In genomic region chr7:94351703-94352102, GRCh38 we compare ENCODE assay signal across 23 cellular contexts. TPM values are rescaled to one million over a fixed set of nuclear protein-coding genes. Genes with fewer than 3 reads are reported as not detected.
"Had no signal": no experiment of that assay in that cellular context is flagged by ENCODE, and none has a peak within 500 bp of the region (broad histone marks: within the 10 kb centered on the region; RNA-seq: fewer than 3 reads in every experiment).

No MANE protein-coding gene starts in this region.

- H3K4me1 Mint-ChIP-seq: activated T-helper 17 cell treated with anti-CD3 and anti-CD28 coated beads, Interleukin-2, amount 50 U/mL, for 72 hours; stimulated activated naive CD8-positive, alpha-beta T cell treated with anti-CD3 and anti-CD28 coated beads, Interleukin-15, amount 100 ng/mL, for 72 hours had no signal

- H3K27me3 Mint-ChIP-seq: stimulated activated naive CD8-positive, alpha-beta T cell treated with anti-CD3 and anti-CD28 coated beads, Interleukin-15, amount 100 ng/mL, for 72 hours had no signal

- H3K4me1 ChIP-seq: adrenal gland, pancreas had no signal

- H3K9me3 ChIP-seq: adrenal gland, ascending aorta, neutrophil, pancreas, suprapubic skin, tibial nerve had no signal

- H3K36me3 ChIP-seq: adrenal gland, ascending aorta, brain microvascular endothelial cell, neutrophil, pancreas, suprapubic skin, tibial nerve had no signal

- H3K27ac ChIP-seq: adrenal gland, ascending aorta, brain microvascular endothelial cell, neutrophil, pancreas, suprapubic skin, tibial nerve had no signal

- H3K4me3 Mint-ChIP-seq: activated naive CD8-positive, alpha-beta T cell; activated T-helper 17 cell treated with anti-CD3 and anti-CD28 coated beads, Interleukin-2, amount 50 U/mL, for 72 hours; natural killer cell treated with Interleukin-12 subunit alpha and Interleukin-12 subunit beta and Interleukin-15 and Interleukin-18, amount 100 ng/mL, for 72 hours; stimulated activated naive CD8-positive, alpha-beta T cell treated with anti-CD3 and anti-CD28 coated beads, Interleukin-15, amount 100 ng/mL, for 72 hours had no signal

- H3K4me3 ChIP-seq: adrenal gland, ascending aorta, lung, pancreas, suprapubic skin, tibial nerve had no signal

- H3K36me3 Mint-ChIP-seq: activated naive CD8-positive, alpha-beta T cell; natural killer cell treated with Interleukin-12 subunit alpha and Interleukin-12 subunit beta and Interleukin-15 and Interleukin-18, amount 100 ng/mL, for 72 hours had no signal

- ATAC-seq: activated T-helper 17 cell treated with anti-CD3 and anti-CD28 coated beads, Interleukin-2, amount 50 U/mL, for 72 hours; left lobe of liver; natural killer cell treated with Interleukin-12 subunit alpha and Interleukin-12 subunit beta and Interleukin-15 and Interleukin-18, amount 100 ng/mL, for 72 hours; pancreas; right cardiac atrium; stimulated activated naive CD8-positive, alpha-beta T cell treated with anti-CD3 and anti-CD28 coated beads, Interleukin-15, amount 100 ng/mL, for 72 hours had no signal

- DNase-seq: activated naive CD4-positive, alpha-beta T cell; activated T-cell treated with anti-CD3 and anti-CD28 coated beads, Interleukin-2, amount 50 U/mL, for 1 hour; adrenal gland; brain microvascular endothelial cell; caudate nucleus; dermis blood vessel endothelial cell; effector CD8-positive, alpha-beta T cell; foreskin melanocyte; midbrain; pancreas; right cardiac atrium; stimulated activated CD4-positive, alpha-beta T cell treated with anti-CD3 and anti-CD28 coated beads, Interleukin-4, amount 100 ng/mL, for 4 hours; stimulated activated naive CD8-positive, alpha-beta T cell treated with anti-CD3 and anti-CD28 coated beads, Interleukin-15, amount 100 ng/mL, for 72 hours; T-helper 9 cell had no signal

- FAIRE-seq: pancreas had no signal

- H3K9me3 Mint-ChIP-seq: natural killer cell treated with Interleukin-12 subunit alpha and Interleukin-12 subunit beta and Interleukin-15 and Interleukin-18, amount 100 ng/mL, for 72 hours; stimulated activated naive CD8-positive, alpha-beta T cell treated with anti-CD3 and anti-CD28 coated beads, Interleukin-15, amount 100 ng/mL, for 72 hours had no signal

- H3K27ac Mint-ChIP-seq: activated naive CD8-positive, alpha-beta T cell; activated T-helper 17 cell treated with anti-CD3 and anti-CD28 coated beads, Interleukin-2, amount 50 U/mL, for 72 hours; natural killer cell treated with Interleukin-12 subunit alpha and Interleukin-12 subunit beta and Interleukin-15 and Interleukin-18, amount 100 ng/mL, for 72 hours; stimulated activated naive CD8-positive, alpha-beta T cell treated with anti-CD3 and anti-CD28 coated beads, Interleukin-15, amount 100 ng/mL, for 72 hours had no signal

- H3K27me3 ChIP-seq: adrenal gland, ascending aorta, brain microvascular endothelial cell, pancreas, suprapubic skin, tibial nerve had no signal

RNA-seq across cellular contexts. Expression of gene COL1A2, which starts 43.0 kb away (rescaled TPM):
- total RNA-seq: activated T-helper 17 cell treated with anti-CD3 and anti-CD28 coated beads, Interleukin-2, amount 50 U/mL, for 72 hours; natural killer cell treated with Interleukin-12 subunit alpha and Interleukin-12 subunit beta and Interleukin-15 and Interleukin-18, amount 100 ng/mL, for 72 hours had no signal
